18 cellular contexts compared by ENCODE assay signal in the genomic region with DNA sequence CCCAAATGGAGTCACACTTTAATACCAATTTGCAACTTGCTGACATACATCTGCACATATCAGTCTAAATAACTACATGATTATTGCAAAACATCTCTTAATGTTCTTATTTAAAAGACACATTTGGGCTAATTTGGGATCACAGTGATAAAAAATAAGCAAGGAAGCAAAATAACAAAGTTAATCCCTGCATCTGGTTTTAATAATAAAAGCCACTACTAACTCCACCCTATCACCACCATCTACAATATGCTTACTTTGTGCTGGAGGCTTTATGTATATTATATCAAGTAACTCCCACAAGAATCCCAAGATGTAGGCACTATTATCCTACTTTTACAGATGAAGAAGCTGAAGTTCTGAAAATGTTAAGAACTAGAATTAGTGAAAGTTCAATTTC. TPM values are rescaled to one million over a fixed set of nuclear protein-coding genes. Genes with fewer than 3 reads are reported as not detected.
DNase-seq lines count a peak whose midpoint lies in the region; ATAC-seq lines count a peak whose summit lies in the region.
"Had no signal": no experiment of that assay in that cellular context is flagged by ENCODE, and none has a peak within 500 bp of the region (broad histone marks: within the 10 kb centered on the region; RNA-seq: fewer than 3 reads in every experiment).

No MANE protein-coding gene starts in this region.

- DNase-seq in EH (ENCODE audit: low read depth) (peak; percentile 62), Karpas-422 (no peak), dedifferentiated amniotic fluid mesenchymal stem cell (ENCODE audit: extremely low spot score) (peak; percentile 44), mesenchymal stem cell (no peak), globus pallidus (ENCODE audit: low spot score) (no peak), right cardiac atrium (no peak)
- no peak for DNase-seq in naive thymus-derived CD8-positive, alpha-beta T cell
- DNase-seq: Caco-2, MM.1S, NCI-H1092 treated with DMSO at 0.1 percent for 48 hours, NCI-H1694 treated with DMSO at 0.1 percent for 48 hours, NCI-H2107, NCI-H2227 treated with DMSO at 0.1 percent for 48 hours, NCI-H524 treated with DMSO at 0.1 percent for 48 hours, SHP77 treated with DMSO at 0.1 percent for 48 hours had no signal

- no peak overlapping the region for H2BK120ac ChIP-seq in mesenchymal stem cell (ENCODE audit: low read depth, low read length)

- no peak overlapping the region for H4K91ac ChIP-seq in mesenchymal stem cell (ENCODE audit: low read length)

- H2BK15ac ChIP-seq in mesenchymal stem cell (ENCODE audit: low read depth, poor library complexity, severe bottlenecking): no peak overlapping the region

- no peaks in the 10 kb centered on the region for H3K9me2 ChIP-seq in Karpas-422 (replicated peaks; ENCODE audit: insufficient read depth, low read length)

- no peak overlapping the region for H3K23ac ChIP-seq in mesenchymal stem cell (ENCODE audit: low read length in 2 of 2)

- H3K4me3 ChIP-seq in Karpas-422 (ENCODE audit: low read length) (no peak overlapping the region), mesenchymal stem cell (ENCODE audit: insufficient read depth in 1 of 2, low read depth in 1 of 2, low read length in 2 of 2) (no peak overlapping the region), right cardiac atrium (ENCODE audit: low read length) (no peak overlapping the region)
- H3K4me3 ChIP-seq: A549, GM23338 had no signal

- no peak overlapping the region for H4K8ac ChIP-seq in mesenchymal stem cell (ENCODE audit: low read length)

- H4K20me1 ChIP-seq in Karpas-422 (ENCODE audit: insufficient read depth, low read depth, low read length): no peaks in the 10 kb centered on the region

- peaks cover 19 to 63% (median 36%) of the 10 kb centered on the region in 4 donors for H3K4me1 Mint-ChIP-seq in naive thymus-derived CD8-positive, alpha-beta T cell

- no peak overlapping the region for H2AK5ac ChIP-seq in mesenchymal stem cell (ENCODE audit: low read length, severe bottlenecking)

- peaks cover 69% of the 10 kb centered on the region for H3K4me1 ChIP-seq in Karpas-422 (ENCODE audit: low read length)
- H3K4me1 ChIP-seq in mesenchymal stem cell (ENCODE audit: control insufficient read depth, insufficient read depth, low read depth, low read length): no peaks in the 10 kb centered on the region
- H3K4me1 ChIP-seq in right cardiac atrium (ENCODE audit: control insufficient read depth, insufficient read depth, low read length): peaks cover 1% of the 10 kb centered on the region
- H3K4me1 ChIP-seq: Caco-2 had no signal

- no peak overlapping the region for H3K14ac ChIP-seq in mesenchymal stem cell (ENCODE audit: low read length in 2 of 2)

- no peaks in the 10 kb centered on the region for H3K9me3 Mint-ChIP-seq in naive thymus-derived CD8-positive, alpha-beta T cell
- H3K9me3 Mint-ChIP-seq: GM23338 had no signal

- no peak overlapping the region for H3K4me3 Mint-ChIP-seq in naive thymus-derived CD8-positive, alpha-beta T cell
- H3K4me3 Mint-ChIP-seq: GM23338 had no signal

- H3K36me3 ChIP-seq in Karpas-422 (ENCODE audit: insufficient read depth, low read length) (peaks cover 14% of the 10 kb centered on the region; the same call in 1 of the 2 replicates), mesenchymal stem cell (ENCODE audit: control insufficient read depth in 1 of 2, insufficient read depth in 2 of 2, low read depth in 1 of 2, low read length in 2 of 2) (peaks cover 0 to 3% of the 10 kb centered on the region in 2 experiments)

- H3K27me3 ChIP-seq in Karpas-422 (ENCODE audit: low read length): no peaks in the 10 kb centered on the region
- H3K27me3 ChIP-seq in mesenchymal stem cell (ENCODE audit: control insufficient read depth in 1 of 2, insufficient read depth in 1 of 2, low read length in 2 of 2): no peaks in the 10 kb centered on the region
- no peaks in the 10 kb centered on the region for H3K27me3 ChIP-seq in right cardiac atrium (ENCODE audit: control insufficient read depth, insufficient read depth)

- H3K36me3 Mint-ChIP-seq in naive thymus-derived CD8-positive, alpha-beta T cell: peaks cover 0 to 19% (median 10%) of the 10 kb centered on the region in 3 donors

- no peak overlapping the region for H3K27ac Mint-ChIP-seq in naive thymus-derived CD8-positive, alpha-beta T cell
- H3K27ac Mint-ChIP-seq: GM23338 had no signal

- no peaks in the 10 kb centered on the region for H3K27me3 Mint-ChIP-seq in naive thymus-derived CD8-positive, alpha-beta T cell

- no peaks in the 10 kb centered on the region for H3K79me1 ChIP-seq in mesenchymal stem cell (replicated peaks; ENCODE audit: low read length, poor library complexity, severe bottlenecking)

- no peak overlapping the region for H3K18ac ChIP-seq in mesenchymal stem cell (ENCODE audit: low read depth in 1 of 2, low read length in 2 of 2)

- ATAC-seq in right cardiac atrium (no peak), HG03521 (IDR thresholded peaks at IDR 0.05; ENCODE audit: unreplicated experiment) (no peak)
- no peak for ATAC-seq in naive thymus-derived CD8-positive, alpha-beta T cell
- ATAC-seq: A549, GM23338 had no signal

- H3K27ac ChIP-seq in Karpas-422 (ENCODE audit: low read length): peak overlapping the region; percentile 48; the same call in 1 of the 2 replicates
- H3K27ac ChIP-seq in mesenchymal stem cell (ENCODE audit: low read length, poor library complexity, severe bottlenecking): no peak overlapping the region
- no peak overlapping the region for H3K27ac ChIP-seq in right cardiac atrium (ENCODE audit: low read length)
- H3K27ac ChIP-seq: A549 had no signal

- POLR2A ChIA-PET in naive thymus-derived CD8-positive, alpha-beta T cell (lab: Charles Lee): no interaction called here

- no peak overlapping the region for H2AFZ ChIP-seq in Karpas-422 (ENCODE audit: low read length)
- no peak overlapping the region for H2AFZ ChIP-seq in mesenchymal stem cell (ENCODE audit: low read depth, low read length)
- H2AFZ ChIP-seq: GM23338 had no signal

- H2BK12ac ChIP-seq in mesenchymal stem cell (ENCODE audit: low read length in 2 of 2): no peak overlapping the region

- no peaks in the 10 kb centered on the region for H3K9me3 ChIP-seq in Karpas-422 (ENCODE audit: low read length)
- H3K9me3 ChIP-seq in mesenchymal stem cell (ENCODE audit: control insufficient read depth, low read length): no peaks in the 10 kb centered on the region
- H3K9me3 ChIP-seq in right cardiac atrium (ENCODE audit: control insufficient read depth, low read length): no peaks in the 10 kb centered on the region
- H3K9me3 ChIP-seq: A549, Caco-2 had no signal

- H3K79me2 ChIP-seq in Karpas-422 (ENCODE audit: low read length): peaks cover 94% of the 10 kb centered on the region

- H3K9ac ChIP-seq in Karpas-422 (ENCODE audit: low read length) (no peak overlapping the region), mesenchymal stem cell (ENCODE audit: low read length) (peak overlapping the region; percentile 38)

- H3K4me2 ChIP-seq in Karpas-422 (ENCODE audit: low read depth, low read length, poor library complexity, severe bottlenecking) (no peak overlapping the region), mesenchymal stem cell (ENCODE audit: low read length, poor library complexity, severe bottlenecking) (no peak overlapping the region)
- H3K4me2 ChIP-seq: A549, GM23338 had no signal

- no peak overlapping the region for H3K4ac ChIP-seq in mesenchymal stem cell (ENCODE audit: low read depth in 1 of 2, low read length in 2 of 2)

- H2BK5ac ChIP-seq in mesenchymal stem cell (ENCODE audit: low read depth, low read length, poor library complexity, severe bottlenecking): no peak overlapping the region

- intact Hi-C loops in right cardiac atrium (cut with DNase I): no loop called here

RNA-seq across cellular contexts. Expression of a gene that starts 45.7 kb away (rescaled TPM):
- 86.7 and 88.4 TPM in 2 replicates for total RNA-seq in Karpas-422 (2014; rRNA removed; shearing (Covaris generic); ENCODE audit: low replicate concordance)
- 31.9 TPM for polyA plus RNA-seq in mesenchymal stem cell (2013, experiment 1 of 2)
- polyA plus RNA-seq in mesenchymal stem cell (2013, experiment 2 of 2): 31.5 TPM
- 10 to 100 TPM; 18.9 to 29.1 (median 25.1) TPM for total RNA-seq in right cardiac atrium
- 16.9 TPM for polyA plus RNA-seq in right cardiac atrium
- 10 to 100 TPM; 71.7 to 75.5 TPM for total RNA-seq in naive thymus-derived CD8-positive, alpha-beta T cell
- polyA plus RNA-seq in naive thymus-derived CD8-positive, alpha-beta T cell: 10 to 100 TPM; 71.6 to 86.4 (median 74.7) TPM

RNA-seq across cellular contexts. Expression of a gene that starts 49.4 kb away (rescaled TPM):
- 41.5 and 55.0 TPM in 2 replicates for total RNA-seq in Karpas-422 (2014; rRNA removed; shearing (Covaris generic); ENCODE audit: low replicate concordance)
- 19.3 TPM for polyA plus RNA-seq in mesenchymal stem cell (2013, experiment 1 of 2)
- 19.4 TPM for polyA plus RNA-seq in mesenchymal stem cell (2013, experiment 2 of 2)
- total RNA-seq in right cardiac atrium: 10 to 100 TPM; 18.9 to 24.0 (median 21.1) TPM
- 9.5 TPM for polyA plus RNA-seq in right cardiac atrium
- total RNA-seq in naive thymus-derived CD8-positive, alpha-beta T cell: 10 to 100 TPM; 29.8 to 31.7 TPM
- 10 to 100 TPM; 10.7 to 13.9 (median 13.7) TPM for polyA plus RNA-seq in naive thymus-derived CD8-positive, alpha-beta T cell

Comparison
In these comparisons a context has a peak if more than half of its experiments do, and no peak if none do; other contexts are left out.
1. DNase-seq: peak in EH (single experiment) and dedifferentiated amniotic fluid mesenchymal stem cell (single experiment); none in Karpas-422 (single experiment), mesenchymal stem cell (single experiment), globus pallidus (single experiment), right cardiac atrium (0 of 3) and naive thymus-derived CD8-positive, alpha-beta T cell (0 of 10).